ENCODE assay signal across 24 cellular contexts in the genomic region with DNA sequence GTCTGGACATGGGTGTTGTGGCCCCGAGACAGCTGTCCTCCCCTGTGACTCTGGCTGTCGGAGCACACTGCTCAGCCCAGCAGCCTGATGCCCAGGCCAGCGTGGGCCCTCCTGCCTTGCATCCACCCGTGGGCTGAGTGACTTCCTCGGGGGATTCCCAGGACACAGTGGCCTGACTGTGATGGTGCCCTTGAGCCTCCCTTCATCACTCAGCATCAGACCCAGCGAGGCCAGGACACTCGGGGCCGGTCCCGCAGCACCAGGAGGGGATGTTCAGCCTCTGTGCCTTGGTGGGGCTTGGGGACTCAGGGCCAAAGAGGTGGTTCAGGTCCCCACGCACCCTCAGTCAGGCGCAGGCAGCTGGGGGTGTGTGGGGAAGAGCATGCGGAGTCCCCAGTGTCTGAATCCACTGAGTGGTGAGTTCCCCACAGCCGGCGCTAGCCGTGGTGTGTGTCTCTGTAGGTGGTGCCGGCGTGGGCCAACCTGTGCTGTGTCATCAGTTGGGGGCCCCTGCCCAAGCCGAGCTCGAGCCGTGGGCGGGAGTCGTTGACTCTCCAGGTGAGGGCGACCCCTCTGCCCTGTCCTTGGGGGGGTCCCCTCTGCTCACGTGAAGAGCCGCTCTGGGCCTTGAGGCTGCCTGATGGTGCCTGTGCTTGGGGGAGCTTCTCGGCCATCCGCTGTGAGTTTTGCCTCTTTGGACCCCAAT.
"Had no signal": no experiment of that assay in that cellular context is flagged by ENCODE, and none has a peak within 500 bp of the region (broad histone marks: within the 10 kb centered on the region; RNA-seq: fewer than 3 reads in every experiment).

No MANE protein-coding gene starts in this region.

- ATAC-seq: body of pancreas, esophagus mucosa, gastroesophageal sphincter, left ventricle myocardium superior, mucosa of descending colon, right lobe of liver had no signal

- H3K9ac ChIP-seq: parathyroid adenoma had no signal

- FAIRE-seq: colon had no signal

- H3K27ac Mint-ChIP-seq: activated naive CD8-positive, alpha-beta T cell treated with anti-CD3 and anti-CD28 coated beads, Interleukin-2, amount 10 ng/mL, durations not matched to agents 7 days and 5 days; memory B cell had no signal

- H3K79me2 ChIP-seq: parathyroid adenoma had no signal

- H3K4me1 Mint-ChIP-seq: activated naive CD8-positive, alpha-beta T cell treated with anti-CD3 and anti-CD28 coated beads, Interleukin-2, amount 10 ng/mL, durations not matched to agents 7 days and 5 days; memory B cell had no signal

- DNase-seq: activated CD4-positive, alpha-beta T cell treated with anti-CD3 and anti-CD28 coated beads for 1 hour; activated naive CD4-positive, alpha-beta T cell treated with Interleukin-2 at 50 U/mL for 16 hours; activated naive CD8-positive, alpha-beta T cell treated with anti-CD3 and anti-CD28 coated beads, Interleukin-2, amount 10 ng/mL, durations not matched to agents 7 days and 5 days; body of pancreas; effector CD8-positive, alpha-beta T cell; kidney glomerular epithelial cell; left ventricle myocardium superior; mucosa of descending colon; naive B cell; stimulated activated CD4-positive, alpha-beta T cell treated with anti-CD3 and anti-CD28 coated beads, Interleukin-4, amount 100 ng/mL, for 4 hours; stimulated activated naive CD4-positive, alpha-beta T cell; substantia nigra; T-helper 2 cell; uterus; WERI-Rb-1 had no signal

- H3K9me3 ChIP-seq: body of pancreas, gastroesophageal sphincter, heart left ventricle, mucosa of descending colon, right lobe of liver, tibial nerve, uterus had no signal

- H3K4me3 ChIP-seq: body of pancreas, gastroesophageal sphincter, heart left ventricle, mucosa of descending colon, right lobe of liver, smooth muscle cell, tibial nerve, uterus had no signal

- H3K4me1 ChIP-seq: body of pancreas, parathyroid adenoma, right lobe of liver, uterus had no signal

- H3K27me3 ChIP-seq: body of pancreas, gastroesophageal sphincter, heart left ventricle, right lobe of liver, tibial nerve, uterus had no signal

- H3K9me3 Mint-ChIP-seq: activated naive CD8-positive, alpha-beta T cell treated with anti-CD3 and anti-CD28 coated beads, Interleukin-2, amount 10 ng/mL, durations not matched to agents 7 days and 5 days; memory B cell; naive B cell had no signal

- H3K36me3 ChIP-seq: right lobe of liver, uterus, WERI-Rb-1 had no signal

- H3K4me3 Mint-ChIP-seq: activated naive CD8-positive, alpha-beta T cell treated with anti-CD3 and anti-CD28 coated beads, Interleukin-2, amount 10 ng/mL, durations not matched to agents 7 days and 5 days; memory B cell; naive B cell had no signal

- H3K36me3 Mint-ChIP-seq: activated naive CD8-positive, alpha-beta T cell treated with anti-CD3 and anti-CD28 coated beads, Interleukin-2, amount 10 ng/mL, durations not matched to agents 7 days and 5 days; memory B cell; naive B cell had no signal

- H3K27ac ChIP-seq: body of pancreas, gastroesophageal sphincter, heart left ventricle, parathyroid adenoma, right lobe of liver, tibial nerve, uterus, WERI-Rb-1 had no signal

- H2AFZ ChIP-seq: parathyroid adenoma had no signal

- H3K4me2 ChIP-seq: smooth muscle cell had no signal
